25 cellular contexts compared by ENCODE assay signal in genomic region chr5:86623785-86624483, GRCh38. TPM values are rescaled to one million over a fixed set of nuclear protein-coding genes. Genes with fewer than 3 reads are reported as not detected.
A peak's percentile ranks its signal among the peaks of the same experiment; 100 is the strongest.
DNase-seq lines count a peak whose midpoint lies in the region; ATAC-seq, FAIRE-seq and TF ChIP-seq lines count a peak whose summit lies in the region.
"Had no signal": no experiment of that assay in that cellular context is flagged by ENCODE, and none has a peak within 500 bp of the region (broad histone marks: within the 10 kb centered on the region; RNA-seq: fewer than 3 reads in every experiment).

No MANE protein-coding gene starts in this region.

- H3K9me1 ChIP-seq in K562 (ENCODE audit: control insufficient read depth, insufficient read depth, low read length): no peaks in the 10 kb centered on the region

- H3K4me1 ChIP-seq in HCT116 (ENCODE audit: control insufficient read depth in 1 of 2, insufficient read depth in 2 of 2, low read length in 2 of 2) (peaks cover 0 to 4% of the 10 kb centered on the region in 2 experiments; a peak in 1 of 4 replicates), K562 (replicated peaks in 1 of 2; ENCODE audit: control insufficient read depth in 2 of 2, insufficient read depth in 2 of 2, low read length in 2 of 2) (peaks cover 0 to 3% of the 10 kb centered on the region in 2 experiments; a peak in 1 of 5 replicates)
- H3K4me1 ChIP-seq: parathyroid adenoma had no signal

- CTCF ChIA-PET in HCT116 (lab: Charles Lee): no interaction called here
- CTCF ChIA-PET in K562 (lab: Yijun Ruan, JAX; ENCODE audit: low intra/inter-chr PET ratio): no interaction called here

- no peak for TF ChIP-seq POLR2A in HCT116 (IDR thresholded peaks at IDR 0.05; ENCODE audit: borderline replicate concordance, extremely low read depth, insufficient read depth, insufficient read length)
- no peak for TF ChIP-seq POLR2A in K562 (conservative IDR thresholded peaks at IDR 0.05)

- H3K27ac ChIP-seq in HCT116 (ENCODE audit: low read depth, low read length): no peak overlapping the region
- no peak overlapping the region for H3K27ac ChIP-seq in K562 (ENCODE audit: extremely low read depth, low read depth, low read length)
- H3K27ac ChIP-seq: ascending aorta, C4-2B, parathyroid adenoma, right lobe of liver, SJCRH30, stomach, tibial artery had no signal

- TF ChIP-seq EP300 in K562 (IDR thresholded peaks at IDR 0.05; ENCODE audit: low read length): no peak

- H2AFZ ChIP-seq in HCT116 (ENCODE audit: low read depth, low read length, poor library complexity, severe bottlenecking) (no peak overlapping the region), K562 (ENCODE audit: low read depth, low read length) (no peak overlapping the region)
- H2AFZ ChIP-seq: parathyroid adenoma had no signal

- H3K79me2 ChIP-seq in HCT116 (ENCODE audit: insufficient read depth, low read length): peaks cover 17% of the 10 kb centered on the region
- peaks cover 17% of the 10 kb centered on the region for H3K79me2 ChIP-seq in K562 (ENCODE audit: control insufficient read depth, insufficient read depth, low read length)
- H3K79me2 ChIP-seq: parathyroid adenoma had no signal

- H3K4me3 ChIP-seq in HCT116 (replicated peaks in 1 of 2; ENCODE audit: low read depth in 1 of 2, low read length in 2 of 2) (no peak overlapping the region), K562 (no peak overlapping the region)
- H3K4me3 ChIP-seq: ascending aorta, right lobe of liver, SJCRH30, stomach, tibial artery had no signal

- no peak overlapping the region for H3K4me2 ChIP-seq in HCT116 (ENCODE audit: low read length)
- H3K4me2 ChIP-seq in K562 (ENCODE audit: insufficient read depth, low read length): no peak overlapping the region

- intact Hi-C loops in HCT116 (cut with micrococcal nuclease) (no loop called here), K562 (cut with micrococcal nuclease) (no loop called here)

- no peak for TF ChIP-seq RAD21 in HCT116 (IDR thresholded peaks at IDR 0.05; ENCODE audit: low read depth)
- TF ChIP-seq RAD21 in K562 (CRISPR knock-in tag; conservative IDR thresholded peaks at IDR 0.05 in 1 of 2, IDR thresholded peaks at IDR 0.05 in 1 of 2): no peak

- H3K27me3 ChIP-seq in HCT116 (ENCODE audit: insufficient read depth, low read length) (no peaks in the 10 kb centered on the region), K562 (ENCODE audit: control insufficient read depth in 2 of 2, insufficient read depth in 2 of 2, low read length in 2 of 2) (no peaks in the 10 kb centered on the region)
- H3K27me3 ChIP-seq: ascending aorta, right lobe of liver, SJCRH30, stomach, tibial artery had no signal

- FAIRE-seq in K562 (lab: Jason Lieb, UNC) (no peak), D721Med (lab: Jason Lieb, UNC) (no peak)
- FAIRE-seq: endometrium had no signal

- POLR2A ChIA-PET in HCT116 (lab: Charles Lee): no interaction called here
- POLR2A ChIA-PET in K562 (lab: Yijun Ruan, JAX): no interaction called here

- H3K9me2 ChIP-seq in HCT116 (ENCODE audit: insufficient read depth): no peaks in the 10 kb centered on the region

- in situ Hi-C loops in K562 (cut with MboI): no loop called here

- H4K20me1 ChIP-seq in HCT116 (ENCODE audit: insufficient read depth) (no peaks in the 10 kb centered on the region), K562 (replicated peaks; ENCODE audit: control insufficient read depth, insufficient read depth, low read length) (no peaks in the 10 kb centered on the region)

- H3K9ac ChIP-seq in HCT116 (ENCODE audit: low read length) (no peak overlapping the region), K562 (ENCODE audit: insufficient read depth in 1 of 2, low read depth in 2 of 2, low read length in 2 of 2) (no peak overlapping the region)
- H3K9ac ChIP-seq: parathyroid adenoma had no signal

- DNase-seq in AML-193 (lab: John Stamatoyannopoulos, UW) (peak; percentile 35 to 38), HCT116 (ENCODE audit: low read depth, low spot score) (no peak), OCI-M1 (lab: John Stamatoyannopoulos, UW) (peak; percentile 78), K562 (ENCODE audit: extremely low read depth in 1 of 4, low spot score in 3 of 4) (peak in 2 of 4 experiments; percentile 23 to 27), D721Med (ENCODE audit: insufficient read length, low spot score) (no peak), NCI-H1694 treated with DMSO at 0.1 percent for 48 hours (lab: John Stamatoyannopoulos, UW) (no peak), HT-29 (ENCODE audit: low spot score) (no peak)
- DNase-seq: activated B cell treated with CpG ODN at 0.5 μM for 24 hours; activated CD4-positive, alpha-beta T cell treated with anti-CD3 and anti-CD28 coated beads, Interleukin-2, amount 50 U/mL, for 48 hours; activated CD8-positive, alpha-beta memory T cell treated with anti-CD3 and anti-CD28 coated beads, Interleukin-2, amount 50 U/mL, for 48 hours; activated naive CD8-positive, alpha-beta T cell treated with anti-CD3 and anti-CD28 coated beads for 36 hours; Calu3; islet precursor cell; NCI-H1694; NCI-H2171 treated with DMSO at 0.1 percent for 48 hours; NCI-H524 treated with DMSO at 0.1 percent for 48 hours; right lobe of liver; SJCRH30; stomach; tibial artery had no signal

- ATAC-seq in HCT116: peak; percentile 54
- ATAC-seq in K562: peak; percentile 85
- ATAC-seq in GM18519 (IDR thresholded peaks at IDR 0.05; ENCODE audit: low FRiP score, unreplicated experiment): no peak

- H3K9me3 ChIP-seq in HCT116 (ENCODE audit: control insufficient read depth in 1 of 2, insufficient read depth in 1 of 2, low read depth in 1 of 2, low read length in 2 of 2): no peaks in the 10 kb centered on the region
- no peaks in the 10 kb centered on the region for H3K9me3 ChIP-seq in K562 (replicated peaks; ENCODE audit: control insufficient read depth, insufficient read depth, low read depth, low read length)
- H3K9me3 ChIP-seq: ascending aorta, right lobe of liver, SJCRH30, stomach, tibial artery had no signal

- no TSS peak for BruUV-seq in HCT116 (replicated peaks; lab: Mats Ljungman, UMichigan)
- no TSS peak for BruUV-seq in K562 (replicated peaks; lab: Mats Ljungman, UMichigan)

- WGBS in K562 (ENCODE audit: insufficient coverage, low coverage, missing lambda C conversion rate): 21% methylated on average over 4 of the region's 4 CpGs

- RAD21 ChIA-PET in HCT116 (lab: Charles Lee; ENCODE audit: low non-redundant PET in 1 of 2, low total read pairs in 2 of 2, uncharacterized antibody in 2 of 2, unreplicated experiment in 2 of 2): no interaction called here

- TF ChIP-seq CTCF in HCT116 (IDR thresholded peaks at IDR 0.05 in 2 of 3, conservative IDR thresholded peaks at IDR 0.05 in 1 of 3; ENCODE audit: borderline replicate concordance in 1 of 3, insufficient read depth in 1 of 3, low read depth in 2 of 3, low read length in 2 of 3): no peak
- TF ChIP-seq CTCF in K562 (IDR thresholded peaks at IDR 0.05 in 2 of 3, conservative IDR thresholded peaks at IDR 0.05 in 1 of 3; ENCODE audit: insufficient read depth in 2 of 3, low read depth in 1 of 3, low read length in 3 of 3): no peak
- no peak for TF ChIP-seq CTCF in D721Med (IDR thresholded peaks at IDR 0.05; ENCODE audit: insufficient read depth, missing control alignments)

- H3K36me3 ChIP-seq in HCT116 (ENCODE audit: control insufficient read depth in 1 of 2, insufficient read depth in 2 of 2, low read length in 2 of 2) (peaks cover 21 to 24% of the 10 kb centered on the region in 2 experiments; a peak in 3 of 4 replicates), K562 (ENCODE audit: control insufficient read depth, insufficient read depth, low read length) (peaks cover 32% of the 10 kb centered on the region)

TF ChIP-seq in HCT116, 20 proteins besides CTCF, POLR2A, EP300 and RAD21 (continues in another document):
- TF ChIP-seq CBX3 (IDR thresholded peaks at IDR 0.05; ENCODE audit: low read depth) (no peak), EZH2 (IDR thresholded peaks at IDR 0.05) (no peak), EGR1 (IDR thresholded peaks at IDR 0.05; ENCODE audit: low read depth) (no peak), SP1 (IDR thresholded peaks at IDR 0.05; ENCODE audit: low read depth) (no peak), JUND (IDR thresholded peaks at IDR 0.05) (no peak), ZNF274 (IDR thresholded peaks at IDR 0.05; ENCODE audit: low read depth, low read length) (no peak)

TF ChIP-seq in K562, 482 proteins besides CTCF, POLR2A, EP300 and RAD21 (continues in another document):
- peak; percentile 75; the same call in 1 of the 2 replicates for TF ChIP-seq SPI1 (IDR thresholded peaks at IDR 0.05; ENCODE audit: borderline replicate concordance, low read depth, low read length)
- no peak for TF ChIP-seq CBX5 (IDR thresholded peaks at IDR 0.05; ENCODE audit: borderline replicate concordance, low read depth)
- peak; percentile 19 for TF ChIP-seq MEIS2 (IDR thresholded peaks at IDR 0.05; ENCODE audit: partially characterized antibody)
- no peak for TF ChIP-seq NR2C1 (IDR thresholded peaks at IDR 0.05)
- TF ChIP-seq NR2C1 (tag; IDR thresholded peaks at IDR 0.05): no peak
- no peak for TF ChIP-seq DLX4 (CRISPR knock-in tag; IDR thresholded peaks at IDR 0.05)
- no peak for TF ChIP-seq ZNF785 (CRISPR knock-in tag; IDR thresholded peaks at IDR 0.05)
- no peak for TF ChIP-seq PTTG1 (tag; IDR thresholded peaks at IDR 0.05; ENCODE audit: low read depth)

RNA-seq across cellular contexts. Expression of gene COX7C, which starts 6.2 kb away (rescaled TPM):
- total RNA-seq in HCT116 (2021; ENCODE audit: unreplicated experiment) (550 TPM), K562 (2014; rRNA removed) (459 and 581 TPM in 2 replicates), K562 (2014; rRNA removed; fragmentation: Illumina TruSeq; extraction: Trizol) (951 and 996 TPM in 2 replicates), K562 (2015; rRNA removed; fragmentation: Illumina TruSeq; extraction: Trizol) (561 and 576 TPM in 2 replicates), K562 (2021) (730 and 822 TPM in 2 replicates)
- polyA plus RNA-seq in HCT116 (2012): 574 and 752 TPM in 2 replicates
- total RNA-seq in K562 (2011; cell fraction: chromatin; rRNA removed; ENCODE audit: low replicate concordance): 39.6 and 68.4 TPM in 2 replicates
- total RNA-seq in K562 (2011; cell fraction: nucleolus; rRNA removed): 73.2 and 75.5 TPM in 2 replicates
- 107 and 167 TPM in 2 replicates for total RNA-seq in K562 (2011; cell fraction: nucleoplasm; rRNA removed)
- polyA plus RNA-seq in K562 (2011; rRNA removed) (1,150 and 1,333 TPM in 2 replicates), K562 (2014; fragmentation: Illumina TruSeq; extraction: Trizol) (742 and 771 TPM in 2 replicates), K562 (2014; fragmentation: Nextera tagmentation; extraction: Ambion mirVana) (1,000 to 10,000 TPM; 1,621 to 1,783 TPM), K562 (2014; rRNA removed) (930 and 1,039 TPM in 2 replicates)
- 411 and 948 TPM in 2 replicates for polyA plus RNA-seq in K562 (2011; cell fraction: cytosol; rRNA removed)
- 149 and 364 TPM in 2 replicates for polyA plus RNA-seq in K562 (2011; cell fraction: nucleus; rRNA removed)
- 913 and 3,555 TPM in 2 replicates for polyA plus RNA-seq in K562 (2012)
- polyA minus RNA-seq in K562 (2011; rRNA and poly(A)+ RNA removed): 427 and 442 TPM in 2 replicates
- polyA minus RNA-seq in K562 (2011; cell fraction: cytosol; rRNA and poly(A)+ RNA removed): 78.5 and 106 TPM in 2 replicates
- polyA minus RNA-seq in K562 (2011; cell fraction: nucleus; rRNA and poly(A)+ RNA removed): 34.6 and 67.1 TPM in 2 replicates
- total RNA-seq in HT-29 (2014; rRNA removed; shearing (Covaris generic)): 243 and 269 TPM in 2 replicates

Comparison
In these comparisons a context has a peak if more than half of its experiments do, and no peak if none do; other contexts are left out.
1. DNase-seq: peak in AML-193 (2 of 2) and OCI-M1 (single experiment); none in HCT116 (single experiment), D721Med (single experiment), NCI-H1694 treated with DMSO at 0.1 percent for 48 hours (single experiment) and HT-29 (single experiment).